1 cellular context compared by ENCODE assay signal in the genomic region with DNA sequence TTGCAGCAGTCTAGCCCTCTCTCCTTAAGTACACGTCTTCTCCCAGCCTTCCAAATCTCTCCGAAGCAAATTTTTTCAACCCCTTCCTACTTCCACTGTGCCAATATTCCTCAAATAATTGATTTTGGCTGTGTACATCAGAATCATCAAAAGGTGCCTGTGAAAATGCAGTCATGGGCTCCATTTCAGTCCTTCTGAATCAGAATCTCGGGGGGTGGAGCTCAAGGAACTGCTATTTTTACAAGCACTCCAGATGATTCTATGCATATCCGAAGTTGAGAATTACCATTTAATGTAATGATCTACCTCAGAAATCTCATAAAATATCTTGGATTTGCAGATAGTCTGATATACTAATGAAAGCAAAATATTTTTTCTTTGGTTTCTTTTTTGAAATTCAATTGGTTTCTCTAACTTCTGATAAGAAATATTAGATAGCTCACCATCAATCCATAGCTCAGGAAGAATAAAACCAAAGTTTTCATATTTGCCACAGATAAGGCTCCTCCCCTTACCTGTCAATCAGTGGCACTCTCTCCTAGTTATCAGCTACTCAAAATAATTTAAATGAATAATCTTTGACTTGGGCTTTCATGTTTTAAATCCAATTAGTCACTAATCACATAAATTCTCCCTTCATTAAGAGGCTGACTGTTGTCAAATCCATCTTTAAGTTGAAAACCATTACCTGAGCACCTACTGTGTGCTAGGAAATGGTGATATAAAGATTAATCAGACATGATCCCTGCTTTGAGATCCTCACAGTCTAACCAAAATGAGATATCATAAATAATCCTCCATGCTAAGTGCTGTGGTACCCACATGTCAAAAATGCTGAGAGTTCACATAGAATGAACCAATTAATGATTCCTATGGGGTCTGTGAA.
TF ChIP-seq lines count a peak whose summit lies in the region.

No MANE protein-coding gene starts in this region.

TF ChIP-seq in IMR-90, 13 proteins besides CTCF, POLR2A, EP300 and RAD21:
- TF ChIP-seq, protein P1, sequence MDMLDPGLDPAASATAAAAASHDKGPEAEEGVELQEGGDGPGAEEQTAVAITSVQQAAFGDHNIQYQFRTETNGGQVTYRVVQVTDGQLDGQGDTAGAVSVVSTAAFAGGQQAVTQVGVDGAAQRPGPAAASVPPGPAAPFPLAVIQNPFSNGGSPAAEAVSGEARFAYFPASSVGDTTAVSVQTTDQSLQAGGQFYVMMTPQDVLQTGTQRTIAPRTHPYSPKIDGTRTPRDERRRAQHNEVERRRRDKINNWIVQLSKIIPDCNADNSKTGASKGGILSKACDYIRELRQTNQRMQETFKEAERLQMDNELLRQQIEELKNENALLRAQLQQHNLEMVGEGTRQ (IDR thresholded peaks at IDR 0.05; ENCODE audit: low read depth, low read length): no peak
- TF ChIP-seq FOS (IDR thresholded peaks at IDR 0.05; ENCODE audit: low read depth, low read length) (no peak), NFE2L2 (IDR thresholded peaks at IDR 0.05; ENCODE audit: low read depth, low read length) (no peak), RCOR1 (IDR thresholded peaks at IDR 0.05; ENCODE audit: insufficient replicate concordance, low read length) (no peak)
TF ChIP-seq in IMR-90: peak in this region for 0.
